Comparison of ENCODE assay signal across 23 cellular contexts in genomic region chr20:37318046-37318445, GRCh38. TPM values are rescaled to one million over a fixed set of nuclear protein-coding genes. Genes with fewer than 3 reads are reported as not detected.
DNase-seq lines count a peak whose midpoint lies in the region; ATAC-seq and TF ChIP-seq lines count a peak whose summit lies in the region.
"Had no signal": no experiment of that assay in that cellular context is flagged by ENCODE, and none has a peak within 500 bp of the region (broad histone marks: within the 10 kb centered on the region; RNA-seq: fewer than 3 reads in every experiment).

No MANE protein-coding gene starts in this region.

- peak overlapping the region in 3 of 4 donors; percentile 4 to 36 (median 8) for H3K27ac ChIP-seq in transverse colon
- H3K27ac ChIP-seq: SK-N-MC, thyroid gland had no signal

- in situ Hi-C loops in transverse colon (cut with MboI; ENCODE audit: low pct_ligation_motif_present in 1 of 4, low pct_unique_long_range_greater_than_20kb in 1 of 4, low sequenced_read_pairs in 3 of 4), result no loop called here

- H4K20me1 ChIP-seq in Loucy (ENCODE audit: insufficient read depth, low read length, poor library complexity, severe bottlenecking), result no peaks in the 10 kb centered on the region

- no peaks in the 10 kb centered on the region for H3K27me3 Mint-ChIP-seq in activated CD8-positive, alpha-beta memory T cell treated with anti-CD3 and anti-CD28 coated beads, Interleukin-2, amount 10 ng/mL, durations not matched to agents 7 days and 5 days
- H3K27me3 Mint-ChIP-seq in memory B cell, result no peaks in the 10 kb centered on the region
- H3K27me3 Mint-ChIP-seq: CD4-positive, alpha-beta memory T cell had no signal

- no peaks in the 10 kb centered on the region for H3K9me3 Mint-ChIP-seq in activated CD8-positive, alpha-beta memory T cell treated with anti-CD3 and anti-CD28 coated beads, Interleukin-2, amount 10 ng/mL, durations not matched to agents 7 days and 5 days (ENCODE audit: low read depth)
- H3K9me3 Mint-ChIP-seq in memory B cell, result peaks cover 1% of the 10 kb centered on the region

- peak overlapping the region; percentile 62 for H3K9ac ChIP-seq in Loucy (ENCODE audit: low read depth, low read length, poor library complexity, severe bottlenecking)

- H3K4me3 Mint-ChIP-seq in activated CD8-positive, alpha-beta memory T cell treated with anti-CD3 and anti-CD28 coated beads, Interleukin-2, amount 10 ng/mL, durations not matched to agents 7 days and 5 days, result no peak overlapping the region
- H3K4me3 Mint-ChIP-seq in memory B cell, result no peak overlapping the region
- H3K4me3 Mint-ChIP-seq: CD4-positive, alpha-beta memory T cell had no signal

- no peaks in the 10 kb centered on the region for H3K9me2 ChIP-seq in Loucy (replicated peaks; ENCODE audit: low read depth, low read length)

- H3K9me3 ChIP-seq in Loucy (ENCODE audit: insufficient read depth, low read depth, low read length) (no peaks in the 10 kb centered on the region), transverse colon (no peaks in the 10 kb centered on the region)
- H3K9me3 ChIP-seq: thyroid gland had no signal

- TF ChIP-seq CTCF in Loucy (conservative IDR thresholded peaks at IDR 0.05; ENCODE audit: low read length) (no peak), transverse colon (IDR thresholded peaks at IDR 0.05) (no peak)

- no peaks in the 10 kb centered on the region for H3K27me3 ChIP-seq in Loucy (ENCODE audit: insufficient read depth, low read length, poor library complexity, severe bottlenecking)
- H3K27me3 ChIP-seq in transverse colon, result no peaks in the 10 kb centered on the region
- H3K27me3 ChIP-seq: thyroid gland had no signal

- no peak for TF ChIP-seq EP300 in transverse colon (IDR thresholded peaks at IDR 0.05; ENCODE audit: low read depth)

- H3K4me3 ChIP-seq in Loucy (ENCODE audit: low read length, poor library complexity, severe bottlenecking) (no peak overlapping the region), transverse colon (no peak overlapping the region)
- H3K4me3 ChIP-seq: SK-N-MC, thyroid gland had no signal

- peaks cover 3% of the 10 kb centered on the region for H3K36me3 Mint-ChIP-seq in activated CD8-positive, alpha-beta memory T cell treated with anti-CD3 and anti-CD28 coated beads, Interleukin-2, amount 10 ng/mL, durations not matched to agents 7 days and 5 days
- H3K36me3 Mint-ChIP-seq in memory B cell, result peaks cover 8% of the 10 kb centered on the region

- no peak for DNase-seq in activated CD8-positive, alpha-beta memory T cell treated with anti-CD3 and anti-CD28 coated beads, Interleukin-2, amount 10 ng/mL, durations not matched to agents 7 days and 5 days
- no peak for DNase-seq in activated CD8-positive, alpha-beta memory T cell treated with anti-CD3 and anti-CD28 coated beads for 24 hours
- DNase-seq in memory B cell (ENCODE audit: low spot score in 2 of 2), result no peak
- DNase-seq in transverse colon, result no peak
- DNase-seq in islet precursor cell, result no peak
- DNase-seq in globus pallidus (ENCODE audit: low spot score), result no peak
- DNase-seq: ACHN; activated CD4-positive, alpha-beta T cell treated with anti-CD3 and anti-CD28 coated beads for 1 hour; activated CD8-positive, alpha-beta memory T cell treated with anti-CD3 and anti-CD28 coated beads, Interleukin-2, amount 50 U/mL, for 48 hours; activated naive CD4-positive, alpha-beta T cell; CD4-positive, alpha-beta memory T cell; DMS79; GOT3; kidney; mesenchymal stem cell; NCI-H1105; NCI-H774; stimulated activated CD4-positive, alpha-beta T cell treated with anti-CD3 and anti-CD28 coated beads, Interleukin-12 subunit alpha, Interleukin-12 subunit beta, amount 100 ng/mL, for 4 hours; thyroid gland had no signal

- intact Hi-C loops in transverse colon (cut with DNase I; ENCODE audit: low total_unique reads), result no loop called here

- H3K4me1 Mint-ChIP-seq in activated CD8-positive, alpha-beta memory T cell treated with anti-CD3 and anti-CD28 coated beads, Interleukin-2, amount 10 ng/mL, durations not matched to agents 7 days and 5 days, result peaks cover 23% of the 10 kb centered on the region
- H3K4me1 Mint-ChIP-seq in memory B cell, result peaks cover 32% of the 10 kb centered on the region

- H3K4me1 ChIP-seq in Loucy (ENCODE audit: insufficient read depth, low read length, poor library complexity, severe bottlenecking) (peaks cover 24% of the 10 kb centered on the region), transverse colon (peaks cover 22 to 33% (median 27%) of the 10 kb centered on the region in 4 donors)

- peak overlapping the region; percentile 17 for H3K27ac Mint-ChIP-seq in activated CD8-positive, alpha-beta memory T cell treated with anti-CD3 and anti-CD28 coated beads, Interleukin-2, amount 10 ng/mL, durations not matched to agents 7 days and 5 days
- H3K27ac Mint-ChIP-seq in memory B cell, result peak overlapping the region; percentile 97

- peaks cover 8% of the 10 kb centered on the region; the same call in 1 of the 2 replicates for H3K79me2 ChIP-seq in Loucy (ENCODE audit: insufficient read depth, low read length)

- no peak for TF ChIP-seq POLR2A in transverse colon (IDR thresholded peaks at IDR 0.05)

- CTCF ChIA-PET in activated CD8-positive, alpha-beta memory T cell treated with anti-CD3 and anti-CD28 coated beads, Interleukin-2, amount 10 ng/mL, durations not matched to agents 7 days and 5 days (lab: Charles Lee), result interaction anchor here (1.7 kb wide), 1 partner anchor 126 kb away, joined by 4 read pairs; no protein-coding TSS in a partner anchor

- peaks cover 27% of the 10 kb centered on the region; the same call in 1 of the 2 replicates for H3K36me3 ChIP-seq in Loucy (ENCODE audit: insufficient read depth, low read length)
- H3K36me3 ChIP-seq in transverse colon, result peaks cover 0 to 5% (median 0%) of the 10 kb centered on the region in 4 donors

- no peaks in the 10 kb centered on the region for H3F3A ChIP-seq in Loucy (ENCODE audit: low read depth)

- H2AFZ ChIP-seq in Loucy (ENCODE audit: low read length), result no peak overlapping the region

- no peak for ATAC-seq in activated CD8-positive, alpha-beta memory T cell treated with anti-CD3 and anti-CD28 coated beads, Interleukin-2, amount 10 ng/mL, durations not matched to agents 7 days and 5 days
- ATAC-seq in memory B cell (ENCODE audit: low read depth) (no peak), GM21825 (IDR thresholded peaks at IDR 0.05; ENCODE audit: unreplicated experiment) (no peak)

- no peak overlapping the region for H3K4me2 ChIP-seq in Loucy (ENCODE audit: low read depth, low read length, poor library complexity, severe bottlenecking)

- 77% methylated on average over 3 to 6 of the region's 6 CpGs for WGBS in transverse colon (ENCODE audit: low coverage in 1 of 2), 2 donors

RNA-seq across cellular contexts. Expression of gene SRC, which starts 27.9 kb away (rescaled TPM):
- total RNA-seq in activated CD8-positive, alpha-beta memory T cell treated with anti-CD3 and anti-CD28 coated beads, Interleukin-2, amount 10 ng/mL, durations not matched to agents 7 days and 5 days, result 1 to 10 TPM; 1.9 to 3.6 TPM
- total RNA-seq in transverse colon, result 100 to 1,000 TPM in 3 of 4 donors, 10 to 100 TPM in 1; 87.0 to 155 (median 130) TPM

RNA-seq across cellular contexts. Expression of gene MANBAL, which starts 28.6 kb away (rescaled TPM):
- total RNA-seq in activated CD8-positive, alpha-beta memory T cell treated with anti-CD3 and anti-CD28 coated beads, Interleukin-2, amount 10 ng/mL, durations not matched to agents 7 days and 5 days, result 10 to 100 TPM; 11.3 to 11.5 TPM
- 10 to 100 TPM in 3 of 4 donors, 1 to 10 TPM in 1; 8.8 to 31.4 (median 21.3) TPM for total RNA-seq in transverse colon

RNA-seq across cellular contexts. Expression of gene GHRH, which starts 56.4 kb away (rescaled TPM):
- total RNA-seq in activated CD8-positive, alpha-beta memory T cell treated with anti-CD3 and anti-CD28 coated beads, Interleukin-2, amount 10 ng/mL, durations not matched to agents 7 days and 5 days, result not detected
- total RNA-seq in transverse colon, result not detected
- total RNA-seq: astrocyte; CD4-positive, alpha-beta memory T cell; kidney; thyroid gland had no signal

Comparison
In these comparisons a context has a peak if more than half of its experiments do, and no peak if none do; other contexts are left out.
1. RNA of gene SRC, which starts 27.9 kb away (total RNA-seq): 87.0 to 155 TPM in transverse colon; 1.9 to 3.6 TPM in activated CD8-positive, alpha-beta memory T cell treated with anti-CD3 and anti-CD28 coated beads, Interleukin-2, amount 10 ng/mL, durations not matched to agents 7 days and 5 days; every median in the first group is over 10 times any median in the second.